8 cellular contexts compared by ENCODE assay signal in genomic region chr6:137866914-137867684, GRCh38. TPM values are rescaled to one million over a fixed set of nuclear protein-coding genes. Genes with fewer than 3 reads are reported as not detected.
A peak's percentile ranks its signal among the peaks of the same experiment; 100 is the strongest.
DNase-seq lines count a peak whose midpoint lies in the region; FAIRE-seq lines count a peak whose summit lies in the region.

Gene TNFAIP3, plus strand, starts transcription at chr6:137867259. Its CDS starts 3,969 bp downstream, at chr6:137871228.

- H3K27ac ChIP-seq in SJCRH30 (peak within 1 kb of the TSS; percentile 99), substantia nigra (ENCODE audit: low read depth, low read length, poor library complexity, severe bottlenecking) (peak within 1 kb of the TSS; percentile 67)

- peaks cover 46% of the 10 kb centered on the region for H3K4me1 ChIP-seq in SJCRH30

- DNase-seq in GM03348 (ENCODE audit: low spot score), result peak; percentile 99
- peak; percentile 97 for DNase-seq in H7
- peak; percentile 92 for DNase-seq in LoVo (ENCODE audit: low spot score)
- DNase-seq in SJCRH30, result peak; percentile 93 to 96
- DNase-seq in activated gamma-delta T cell treated with anti-CD3 and anti-CD28 coated beads, Interleukin-2, amount 50 U/mL, for 16 hours (ENCODE audit: low read depth), result peak; percentile 92
- DNase-seq in frontal cortex (ENCODE audit: low spot score in 2 of 2), result peak; percentile 93 to 94
- peak; percentile 65 for DNase-seq in non-pigmented ciliary epithelial cell (ENCODE audit: low read depth)
- peak; percentile 20 to 89 (median 79) for DNase-seq in substantia nigra (lab: John Stamatoyannopoulos, UW)

- H3K4me3 ChIP-seq in H7 (ENCODE audit: insufficient read depth, low read depth, low read length) (peak within 1 kb of the TSS; percentile 65), SJCRH30 (peak within 1 kb of the TSS; percentile 94)

- no peak for FAIRE-seq in frontal cortex (lab: Jason Lieb, UNC)

- peaks cover 19% of the 10 kb centered on the region for H3K27me3 ChIP-seq in H7 (ENCODE audit: control insufficient read depth, insufficient read depth, low read length)
- no peaks in the 10 kb centered on the region for H3K27me3 ChIP-seq in SJCRH30

- H3K9me3 ChIP-seq in SJCRH30 (replicated peaks), result no peaks in the 10 kb centered on the region

- no peaks in the 10 kb centered on the region for H3K36me3 ChIP-seq in H7 (replicated peaks; ENCODE audit: control insufficient read depth, insufficient read depth, low read length)
- peaks cover 23% of the 10 kb centered on the region for H3K36me3 ChIP-seq in SJCRH30

RNA-seq across cellular contexts. Expression of gene TNFAIP3, which starts in this region (rescaled TPM):
- total RNA-seq in H7 (2014; rRNA removed; shearing (Covaris generic)), result 1.2 and 1.7 TPM in 2 replicates
- total RNA-seq in SJCRH30 (2014; rRNA removed; shearing (Covaris generic)), result 39.7 and 39.9 TPM in 2 replicates
- 1.6 TPM for total RNA-seq in frontal cortex

Comparison
In these comparisons a context has a peak if more than half of its experiments do, and no peak if none do; other contexts are left out.
1. Peak in every context shown above with its lines: DNase-seq, H3K4me3 ChIP-seq and H3K27ac ChIP-seq.
2. RNA of gene TNFAIP3 (total RNA-seq): 39.7 to 39.9 TPM in SJCRH30; 1.2 to 1.7 TPM in H7 and 1.6 TPM in frontal cortex (single experiment); every median in the first group is over 10 times any median in the second.